ENCODE assay signal across 17 cellular contexts in the genomic region with DNA sequence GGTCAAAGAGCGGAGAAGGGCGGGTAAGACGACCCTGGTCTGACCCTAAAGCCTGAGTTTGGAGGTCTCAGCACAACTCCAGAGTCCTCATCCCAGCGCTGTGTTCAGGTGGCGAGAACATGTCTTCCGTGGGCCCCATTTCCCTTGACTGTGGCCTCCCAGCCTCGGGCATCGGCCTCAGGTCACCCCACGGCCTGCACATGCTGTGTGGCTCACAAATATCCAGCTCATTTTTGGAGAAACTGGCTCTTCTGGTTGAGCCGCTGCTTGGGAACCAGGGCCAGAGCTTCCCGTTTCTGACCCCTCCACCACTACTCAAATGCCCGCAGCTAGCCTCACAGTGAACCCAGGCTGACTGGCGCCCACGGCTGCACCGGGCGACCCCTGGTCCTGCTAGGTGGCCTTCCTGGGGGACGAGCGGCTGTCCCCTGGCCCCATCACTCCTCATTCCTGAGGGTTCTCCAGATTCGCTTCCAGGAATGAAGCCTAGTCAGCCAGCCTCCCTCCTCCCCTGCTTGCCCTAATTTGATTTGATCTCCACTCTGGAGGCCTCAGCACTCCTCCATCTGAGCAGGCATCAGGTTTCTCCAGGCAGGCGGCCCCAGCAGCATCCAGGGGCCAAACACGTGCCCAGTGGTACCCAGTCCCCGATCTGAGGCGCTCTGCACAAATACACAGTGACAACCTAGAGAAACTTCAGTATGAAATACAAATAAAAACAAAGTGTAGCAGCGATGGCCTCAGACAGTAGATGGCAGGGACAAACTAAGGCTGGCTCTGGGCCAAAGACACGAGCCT. TPM values are rescaled to one million over a fixed set of nuclear protein-coding genes. Genes with fewer than 3 reads are reported as not detected.
DNase-seq lines count a peak whose midpoint lies in the region; ATAC-seq and TF ChIP-seq lines count a peak whose summit lies in the region.
"Had no signal": no experiment of that assay in that cellular context is flagged by ENCODE, and none has a peak within 500 bp of the region (broad histone marks: within the 10 kb centered on the region; RNA-seq: fewer than 3 reads in every experiment).

No MANE protein-coding gene starts in this region.

- ATAC-seq in left ventricle myocardium superior = peak; percentile 7
- ATAC-seq in Right ventricle myocardium inferior = no peak
- peak; percentile 60 for ATAC-seq in SK-N-SH treated with all-trans-retinoic acid at 6 μM for 48 hours
- ATAC-seq in GM21526 (IDR thresholded peaks at IDR 0.05; ENCODE audit: low FRiP score, unreplicated experiment) = no peak
- no peak for ATAC-seq in upper lobe of left lung (ENCODE audit: low FRiP score in 2 of 2)

- DNase-seq in left ventricle myocardium superior (no peak), Right ventricle myocardium inferior (ENCODE audit: missing footprints) (no peak), mesenchymal stem cell (no peak), ureter (ENCODE audit: low spot score) (peak; percentile 69), upper lobe of left lung (no peak), NCI-H524 (lab: John Stamatoyannopoulos, UW) (no peak)
- DNase-seq: activated CD4-positive, CD25-positive, alpha-beta regulatory T cell treated with anti-CD3 and anti-CD28 coated beads, Interleukin-2, amount 50 U/mL, for 72 hours; activated T-cell treated with anti-CD3 and anti-CD28 coated beads, Interleukin-2, amount 50 U/mL, for 72 hours; GF-D8; H9; NCI-H1105 treated with DMSO at 0.1 percent for 48 hours; NCI-H526; Right ventricle myocardium superior had no signal

- no peak overlapping the region for H3K14ac ChIP-seq in mesenchymal stem cell (ENCODE audit: low read length in 2 of 2)

- no peak overlapping the region for H2AK5ac ChIP-seq in mesenchymal stem cell (ENCODE audit: low read length, severe bottlenecking)

- H3K27me3 ChIP-seq in mesenchymal stem cell (ENCODE audit: control insufficient read depth in 1 of 2, insufficient read depth in 1 of 2, low read length in 2 of 2) (peaks cover 14 to 19% of the 10 kb centered on the region in 2 experiments), upper lobe of left lung (peaks cover 0 to 19% (median 7%) of the 10 kb centered on the region in 4 donors)

- 90% methylated on average over 25 of the region's 25 CpGs for WGBS in mesenchymal stem cell
- 82 to 83% methylated on average over 11 to 22 of the region's 25 CpGs for WGBS in upper lobe of left lung, 2 donors

- no peak overlapping the region for H2BK5ac ChIP-seq in mesenchymal stem cell (ENCODE audit: low read depth, low read length, poor library complexity, severe bottlenecking)

- intact Hi-C loops in left ventricle myocardium superior (cut with micrococcal nuclease) (no loop called here), Right ventricle myocardium inferior (cut with DNase I) (no loop called here)

- H3K4me2 ChIP-seq in mesenchymal stem cell (ENCODE audit: low read length, poor library complexity, severe bottlenecking) = no peak overlapping the region

- no peak overlapping the region for H2AFZ ChIP-seq in mesenchymal stem cell (ENCODE audit: low read depth, low read length)

- H3K9me3 ChIP-seq in mesenchymal stem cell (ENCODE audit: control insufficient read depth, low read length) (no peaks in the 10 kb centered on the region), upper lobe of left lung (no peaks in the 10 kb centered on the region)

- peak overlapping the region in 1 of 2 experiments; percentile 37 for H3K4ac ChIP-seq in mesenchymal stem cell (ENCODE audit: low read depth in 1 of 2, low read length in 2 of 2)

- H3K4me3 ChIP-seq in mesenchymal stem cell (ENCODE audit: insufficient read depth in 1 of 2, low read depth in 1 of 2, low read length in 2 of 2) (peak overlapping the region in 1 of 2 experiments; percentile 57), upper lobe of left lung (no peak overlapping the region)

- H4K91ac ChIP-seq in mesenchymal stem cell (ENCODE audit: low read length) = peak overlapping the region; percentile 70

- no peak overlapping the region for H2BK15ac ChIP-seq in mesenchymal stem cell (ENCODE audit: low read depth, poor library complexity, severe bottlenecking)

- H3K27ac ChIP-seq in mesenchymal stem cell (ENCODE audit: low read length, poor library complexity, severe bottlenecking) = no peak overlapping the region
- H3K27ac ChIP-seq in upper lobe of left lung = peak overlapping the region in 2 of 4 donors; percentile 5 to 52
- H3K27ac ChIP-seq: epithelial cell of prostate had no signal

- H3K79me1 ChIP-seq in mesenchymal stem cell (replicated peaks; ENCODE audit: low read length, poor library complexity, severe bottlenecking) = no peaks in the 10 kb centered on the region

- no peak for TF ChIP-seq CTCF in upper lobe of left lung (IDR thresholded peaks at IDR 0.05)

- no peak for TF ChIP-seq EP300 in upper lobe of left lung (IDR thresholded peaks at IDR 0.05)

- H4K8ac ChIP-seq in mesenchymal stem cell (ENCODE audit: low read length) = no peak overlapping the region

- H2BK12ac ChIP-seq in mesenchymal stem cell (ENCODE audit: low read length in 2 of 2) = no peak overlapping the region

- TF ChIP-seq POLR2A in upper lobe of left lung (IDR thresholded peaks at IDR 0.05) = no peak

- no peak overlapping the region for H2BK120ac ChIP-seq in mesenchymal stem cell (ENCODE audit: low read depth, low read length)

- peak overlapping the region in 1 of 2 experiments; percentile 25 for H3K18ac ChIP-seq in mesenchymal stem cell (ENCODE audit: low read depth in 1 of 2, low read length in 2 of 2)

- H3K23ac ChIP-seq in mesenchymal stem cell (ENCODE audit: low read length in 2 of 2) = no peak overlapping the region

- peak overlapping the region; percentile 31 for H3K9ac ChIP-seq in mesenchymal stem cell (ENCODE audit: low read length)

- H3K4me1 ChIP-seq in mesenchymal stem cell (ENCODE audit: control insufficient read depth, insufficient read depth, low read depth, low read length) = peaks cover 27% of the 10 kb centered on the region
- peaks cover 6 to 27% (median 13%) of the 10 kb centered on the region in 4 donors for H3K4me1 ChIP-seq in upper lobe of left lung

- H3K36me3 ChIP-seq in mesenchymal stem cell (ENCODE audit: control insufficient read depth in 1 of 2, insufficient read depth in 2 of 2, low read depth in 1 of 2, low read length in 2 of 2) (peaks cover 17 to 34% of the 10 kb centered on the region in 2 experiments), upper lobe of left lung (peaks cover 5 to 26% (median 20%) of the 10 kb centered on the region in 4 donors)

TF ChIP-seq in SK-N-SH treated with all-trans-retinoic acid at 6 μM for 48 hours, 23 proteins besides CTCF, POLR2A, EP300 and RAD21 (continues in another document):
- TF ChIP-seq ESRRG (CRISPR knock-in tag; IDR thresholded peaks at IDR 0.05) = no peak
- no peak for TF ChIP-seq GLIS3 (CRISPR knock-in tag; IDR thresholded peaks at IDR 0.05)
- no peak for TF ChIP-seq ZFP3 (CRISPR knock-in tag; IDR thresholded peaks at IDR 0.05)
- TF ChIP-seq TOX (CRISPR knock-in tag; IDR thresholded peaks at IDR 0.05; ENCODE audit: borderline replicate concordance) = no peak
- TF ChIP-seq, protein P1, sequence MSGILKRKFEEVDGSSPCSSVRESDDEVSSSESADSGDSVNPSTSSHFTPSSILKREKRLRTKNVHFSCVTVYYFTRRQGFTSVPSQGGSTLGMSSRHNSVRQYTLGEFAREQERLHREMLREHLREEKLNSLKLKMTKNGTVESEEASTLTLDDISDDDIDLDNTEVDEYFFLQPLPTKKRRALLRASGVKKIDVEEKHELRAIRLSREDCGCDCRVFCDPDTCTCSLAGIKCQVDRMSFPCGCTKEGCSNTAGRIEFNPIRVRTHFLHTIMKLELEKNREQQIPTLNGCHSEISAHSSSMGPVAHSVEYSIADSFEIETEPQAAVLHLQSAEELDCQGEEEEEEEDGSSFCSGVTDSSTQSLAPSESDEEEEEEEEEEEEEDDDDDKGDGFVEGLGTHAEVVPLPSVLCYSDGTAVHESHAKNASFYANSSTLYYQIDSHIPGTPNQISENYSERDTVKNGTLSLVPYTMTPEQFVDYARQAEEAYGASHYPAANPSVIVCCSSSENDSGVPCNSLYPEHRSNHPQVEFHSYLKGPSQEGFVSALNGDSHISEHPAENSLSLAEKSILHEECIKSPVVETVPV (CRISPR knock-in tag; IDR thresholded peaks at IDR 0.05) = no peak
- TF ChIP-seq, protein P2, sequence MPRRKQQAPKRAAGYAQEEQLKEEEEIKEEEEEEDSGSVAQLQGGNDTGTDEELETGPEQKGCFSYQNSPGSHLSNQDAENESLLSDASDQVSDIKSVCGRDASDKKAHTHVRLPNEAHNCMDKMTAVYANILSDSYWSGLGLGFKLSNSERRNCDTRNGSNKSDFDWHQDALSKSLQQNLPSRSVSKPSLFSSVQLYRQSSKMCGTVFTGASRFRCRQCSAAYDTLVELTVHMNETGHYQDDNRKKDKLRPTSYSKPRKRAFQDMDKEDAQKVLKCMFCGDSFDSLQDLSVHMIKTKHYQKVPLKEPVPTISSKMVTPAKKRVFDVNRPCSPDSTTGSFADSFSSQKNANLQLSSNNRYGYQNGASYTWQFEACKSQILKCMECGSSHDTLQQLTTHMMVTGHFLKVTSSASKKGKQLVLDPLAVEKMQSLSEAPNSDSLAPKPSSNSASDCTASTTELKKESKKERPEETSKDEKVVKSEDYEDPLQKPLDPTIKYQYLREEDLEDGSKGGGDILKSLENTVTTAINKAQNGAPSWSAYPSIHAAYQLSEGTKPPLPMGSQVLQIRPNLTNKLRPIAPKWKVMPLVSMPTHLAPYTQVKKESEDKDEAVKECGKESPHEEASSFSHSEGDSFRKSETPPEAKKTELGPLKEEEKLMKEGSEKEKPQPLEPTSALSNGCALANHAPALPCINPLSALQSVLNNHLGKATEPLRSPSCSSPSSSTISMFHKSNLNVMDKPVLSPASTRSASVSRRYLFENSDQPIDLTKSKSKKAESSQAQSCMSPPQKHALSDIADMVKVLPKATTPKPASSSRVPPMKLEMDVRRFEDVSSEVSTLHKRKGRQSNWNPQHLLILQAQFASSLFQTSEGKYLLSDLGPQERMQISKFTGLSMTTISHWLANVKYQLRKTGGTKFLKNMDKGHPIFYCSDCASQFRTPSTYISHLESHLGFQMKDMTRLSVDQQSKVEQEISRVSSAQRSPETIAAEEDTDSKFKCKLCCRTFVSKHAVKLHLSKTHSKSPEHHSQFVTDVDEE (CRISPR knock-in tag; IDR thresholded peaks at IDR 0.05) = no peak
- TF ChIP-seq ZC3H10 (CRISPR knock-in tag; IDR thresholded peaks at IDR 0.05) = no peak
- TF ChIP-seq TCF4 (CRISPR knock-in tag; IDR thresholded peaks at IDR 0.05; ENCODE audit: borderline replicate concordance) = no peak
- TF ChIP-seq BACH2 (CRISPR knock-in tag; IDR thresholded peaks at IDR 0.05; ENCODE audit: borderline replicate concordance) = no peak
- no peak for TF ChIP-seq OSR1 (CRISPR knock-in tag; IDR thresholded peaks at IDR 0.05)

RNA-seq across cellular contexts. Expression of a gene that starts 4.7 kb away (rescaled TPM):
- not detected for total RNA-seq in left ventricle myocardium superior
- total RNA-seq in Right ventricle myocardium inferior = not detected
- polyA plus RNA-seq in mesenchymal stem cell (2013, experiment 1 of 2) = not detected
- polyA plus RNA-seq in mesenchymal stem cell (2013, experiment 2 of 2) = not detected
- total RNA-seq in ureter = 0.36 TPM
- 1 to 10 TPM in 2 of 6 donors, under 1 TPM in 2, not detected in 2; 0.27 to 4.4 (median 1.00) TPM for total RNA-seq in upper lobe of left lung
- total RNA-seq: activated T-cell treated with anti-CD3 and anti-CD28 coated beads, Interleukin-2, amount 50 U/mL, for 72 hours; cardiac septum; Right ventricle myocardium superior had no signal

RNA-seq across cellular contexts. Expression of a gene that starts 12.9 kb away (rescaled TPM):
- total RNA-seq in left ventricle myocardium superior (not detected), Right ventricle myocardium inferior (not detected), ureter (not detected), upper lobe of left lung (1 to 10 TPM in 1 of 6 donors, under 1 TPM in 1, not detected in 4; 0.92 to 3.7 TPM)
- not detected for polyA plus RNA-seq in mesenchymal stem cell (2013, experiment 1 of 2)
- polyA plus RNA-seq in mesenchymal stem cell (2013, experiment 2 of 2) = not detected
- total RNA-seq: activated T-cell treated with anti-CD3 and anti-CD28 coated beads, Interleukin-2, amount 50 U/mL, for 72 hours; cardiac septum; H9; Right ventricle myocardium superior had no signal

Comparison
In these comparisons a context has a peak if more than half of its experiments do, and no peak if none do; other contexts are left out.
1. ATAC-seq: peak in left ventricle myocardium superior (single experiment) and SK-N-SH treated with all-trans-retinoic acid at 6 μM for 48 hours (single experiment); none in Right ventricle myocardium inferior (single experiment), GM21526 (single experiment) and upper lobe of left lung (0 of 2).